ENCODE assay signal across 10 cellular contexts in genomic region chr4:134906404-134907023, GRCh38.
DNase-seq lines count a peak whose midpoint lies in the region; TF ChIP-seq lines count a peak whose summit lies in the region.
"Had no signal": no experiment of that assay in that cellular context is flagged by ENCODE, and none has a peak within 500 bp of the region (broad histone marks: within the 10 kb centered on the region; RNA-seq: fewer than 3 reads in every experiment).

No MANE protein-coding gene starts in this region.

- no peaks in the 10 kb centered on the region for H3K9me3 Mint-ChIP-seq in nephron

- no peaks in the 10 kb centered on the region for H3K4me1 Mint-ChIP-seq in nephron
- H3K4me1 Mint-ChIP-seq: activated naive CD8-positive, alpha-beta T cell treated with anti-CD3 and anti-CD28 coated beads, Interleukin-2, amount 50 U/mL, for 24 hours had no signal

- H3K27ac Mint-ChIP-seq in nephron = no peak overlapping the region
- H3K27ac Mint-ChIP-seq: activated naive CD8-positive, alpha-beta T cell treated with anti-CD3 and anti-CD28 coated beads, Interleukin-2, amount 50 U/mL, for 24 hours had no signal

- H3K36me3 Mint-ChIP-seq in nephron (ENCODE audit: low read depth) = no peaks in the 10 kb centered on the region

- no peaks in the 10 kb centered on the region for H3K27me3 Mint-ChIP-seq in nephron (ENCODE audit: low read depth)
- H3K27me3 Mint-ChIP-seq: activated naive CD8-positive, alpha-beta T cell treated with anti-CD3 and anti-CD28 coated beads, Interleukin-2, amount 50 U/mL, for 24 hours had no signal

- H3K4me3 ChIP-seq in cardiac fibroblast (replicated peaks in 1 of 2; ENCODE audit: low read depth in 2 of 2, low read length in 2 of 2) = no peak overlapping the region
- H3K4me3 ChIP-seq: mucosa of descending colon had no signal

- DNase-seq in GM03348 (ENCODE audit: low spot score) (peak; percentile 1), NCI-H1092 treated with DMSO at 0.1 percent for 48 hours (lab: John Stamatoyannopoulos, UW) (peak; percentile 18), cardiac fibroblast (ENCODE audit: low read depth in 2 of 2) (peak; percentile 1 to 7), GM20000 (ENCODE audit: low spot score) (no peak), amygdala (lab: John Stamatoyannopoulos, UW) (no peak)
- DNase-seq in activated effector memory CD4-positive, alpha-beta T cell treated with anti-CD3 and anti-CD28 coated beads, Interleukin-2, amount 50 U/mL, for 16 hours = no peak
- DNase-seq in activated CD4-positive, alpha-beta T cell treated with anti-CD3 and anti-CD28 coated beads, Interleukin-2, amount 50 U/mL, for 1 hour = no peak
- DNase-seq: activated naive CD8-positive, alpha-beta T cell treated with anti-CD3 and anti-CD28 coated beads, Interleukin-2, amount 50 U/mL, for 24 hours had no signal

- no peak overlapping the region for H3K4me3 Mint-ChIP-seq in nephron
- H3K4me3 Mint-ChIP-seq: activated naive CD8-positive, alpha-beta T cell treated with anti-CD3 and anti-CD28 coated beads, Interleukin-2, amount 50 U/mL, for 24 hours had no signal

- TF ChIP-seq CTCF in cardiac fibroblast (IDR thresholded peaks at IDR 0.05; ENCODE audit: low read depth, low read length) (no peak), nephron (IDR thresholded peaks at IDR 0.05; ENCODE audit: unreplicated experiment in 3 of 3) (peak; percentile 48 to 65 (median 49)), GM20000 (IDR thresholded peaks at IDR 0.05; ENCODE audit: extremely low read depth, missing control alignments) (no peak)

Comparison
In these comparisons a context has a peak if more than half of its experiments do, and no peak if none do; other contexts are left out.
1. DNase-seq: peak in GM03348 (single experiment), NCI-H1092 treated with DMSO at 0.1 percent for 48 hours (single experiment) and cardiac fibroblast (2 of 2); none in activated effector memory CD4-positive, alpha-beta T cell treated with anti-CD3 and anti-CD28 coated beads, Interleukin-2, amount 50 U/mL, for 16 hours (single experiment), GM20000 (single experiment), activated CD4-positive, alpha-beta T cell treated with anti-CD3 and anti-CD28 coated beads, Interleukin-2, amount 50 U/mL, for 1 hour (single experiment) and amygdala (0 of 56).
2. CTCF ChIP-seq: peak in nephron (3 of 3); none in cardiac fibroblast (single experiment) and GM20000 (single experiment).